25 cellular contexts compared by ENCODE assay signal in genomic region chr1:156906206-156906910, GRCh38. TPM values are rescaled to one million over a fixed set of nuclear protein-coding genes. Genes with fewer than 3 reads are reported as not detected.
A peak's percentile ranks its signal among the peaks of the same experiment; 100 is the strongest.
DNase-seq lines count a peak whose midpoint lies in the region; ATAC-seq, FAIRE-seq and TF ChIP-seq lines count a peak whose summit lies in the region.
"Had no signal": no experiment of that assay in that cellular context is flagged by ENCODE, and none has a peak within 500 bp of the region (broad histone marks: within the 10 kb centered on the region; RNA-seq: fewer than 3 reads in every experiment).

No MANE protein-coding gene starts in this region.

- no peak overlapping the region for H2BK20ac ChIP-seq in IMR-90 (ENCODE audit: low read depth, low read length)

- no peaks in the 10 kb centered on the region for H3K9me3 Mint-ChIP-seq in astrocyte (ENCODE audit: unreplicated experiment)
- H3K9me3 Mint-ChIP-seq in progenitor cell of endocrine pancreas (ENCODE audit: low read depth): no peaks in the 10 kb centered on the region
- H3K9me3 Mint-ChIP-seq: CD4-positive, alpha-beta memory T cell had no signal

- peak overlapping the region; percentile 72 for H2AK5ac ChIP-seq in IMR-90 (ENCODE audit: low read depth, low read length)

- H3K36me3 ChIP-seq in IMR-90 (ENCODE audit: control insufficient read depth, insufficient read depth, low read length): peaks cover 14% of the 10 kb centered on the region
- no peaks in the 10 kb centered on the region for H3K36me3 ChIP-seq in astrocyte (ENCODE audit: insufficient read depth, low read length)
- no peaks in the 10 kb centered on the region for H3K36me3 ChIP-seq in kidney (ENCODE audit: control insufficient read depth in 1 of 2, insufficient read depth in 2 of 2, low read length in 2 of 2)
- peaks cover 49% of the 10 kb centered on the region for H3K36me3 ChIP-seq in osteoblast (ENCODE audit: insufficient read depth, low read length)
- H3K36me3 ChIP-seq: BLaER1, SJCRH30 had no signal

- WGBS in IMR-90 (ENCODE audit: extremely low coverage in 2 of 2, insufficient read length in 1 of 2), 2 experiments: 93% methylated on average over 5 of the region's 16 CpGs; no CpG with 5 or more reads in 1 of the 2 experiments

- H2BK15ac ChIP-seq in IMR-90 (ENCODE audit: low read depth, low read length): no peak overlapping the region

- FAIRE-seq in astrocyte (lab: Jason Lieb, UNC) (no peak), kidney (lab: Jason Lieb, UNC) (no peak)
- FAIRE-seq: GM12891, HepG2 had no signal

- peak overlapping the region; percentile 63 for H2AK9ac ChIP-seq in IMR-90 (replicated peaks; ENCODE audit: low read depth, low read length, poor library complexity)

- no peak overlapping the region for H3K4me3 Mint-ChIP-seq in astrocyte (ENCODE audit: unreplicated experiment)
- H3K4me3 Mint-ChIP-seq in progenitor cell of endocrine pancreas (ENCODE audit: low read depth): no peak overlapping the region
- H3K4me3 Mint-ChIP-seq: CD4-positive, alpha-beta memory T cell had no signal

- peaks cover 3% of the 10 kb centered on the region for H4K20me1 ChIP-seq in IMR-90 (ENCODE audit: insufficient read depth, low read length)
- H4K20me1 ChIP-seq in astrocyte (ENCODE audit: insufficient read depth, low read length): peaks cover 33% of the 10 kb centered on the region
- H4K20me1 ChIP-seq in osteoblast (ENCODE audit: insufficient read depth, low read length): peaks cover 7% of the 10 kb centered on the region
- H4K20me1 ChIP-seq: BLaER1 had no signal

- H3K27me3 Mint-ChIP-seq in astrocyte (ENCODE audit: low read depth, unreplicated experiment) (peaks cover 13% of the 10 kb centered on the region), progenitor cell of endocrine pancreas (peaks cover 51% of the 10 kb centered on the region)

- DNase-seq in IMR-90 (no peak), astrocyte (ENCODE audit: low read depth) (no peak), kidney (peak; percentile 64), osteoblast (ENCODE audit: insufficient read length, low spot score, missing footprints) (no peak), progenitor cell of endocrine pancreas (ENCODE audit: low spot score, unreplicated experiment) (no peak), hippocampal formation (lab: John Stamatoyannopoulos, UW) (no peak)
- DNase-seq in effector CD8-positive, alpha-beta T cell (lab: John Stamatoyannopoulos, UW): no peak
- DNase-seq: ACHN; CD4-positive, alpha-beta memory T cell; DMS153; GM23248; KG1; NCI-H1105 treated with DMSO at 0.1 percent for 48 hours; NCI-H2029 treated with DMSO at 0.1 percent for 48 hours; NCI-H226; NCI-H510A treated with DMSO at 0.1 percent for 48 hours; NCI-H748 treated with DMSO at 0.1 percent for 48 hours; NK-92 treated with Interleukin-12 subunit alpha and Interleukin-12 subunit beta, amount 100 ng/mL, for 24 hours; SJCRH30 had no signal

- H3K79me1 ChIP-seq in IMR-90 (ENCODE audit: low read depth in 1 of 2, low read length in 2 of 2): peaks cover 0 to 59% of the 10 kb centered on the region in 2 experiments; a peak in 2 of 4 replicates

- H3K4me2 ChIP-seq in IMR-90 (ENCODE audit: low read depth, low read length) (no peak overlapping the region), astrocyte (ENCODE audit: low read length) (no peak overlapping the region), osteoblast (ENCODE audit: insufficient read depth, low read length) (no peak overlapping the region)

- no peak overlapping the region for H3K27ac ChIP-seq in IMR-90 (ENCODE audit: insufficient read depth, low read length)
- H3K27ac ChIP-seq in astrocyte (ENCODE audit: low read depth, low read length): no peak overlapping the region
- H3K27ac ChIP-seq in kidney (ENCODE audit: low read depth in 2 of 2, low read length in 2 of 2): no peak overlapping the region
- H3K27ac ChIP-seq in osteoblast (ENCODE audit: low read depth, low read length): peak overlapping the region; percentile 63
- H3K27ac ChIP-seq: GM23248, HL-60, SJCRH30 had no signal

- no peak overlapping the region for H2AFZ ChIP-seq in IMR-90 (replicated peaks; ENCODE audit: low read length, poor library complexity)
- H2AFZ ChIP-seq in astrocyte (ENCODE audit: low read depth, low read length): no peak overlapping the region
- H2AFZ ChIP-seq in osteoblast (ENCODE audit: low read length): no peak overlapping the region

- H3K27me3 ChIP-seq in IMR-90 (ENCODE audit: control insufficient read depth, insufficient read depth, low read length) (no peaks in the 10 kb centered on the region), astrocyte (ENCODE audit: insufficient read depth, low read length) (no peaks in the 10 kb centered on the region), osteoblast (ENCODE audit: insufficient read depth, low read length) (no peaks in the 10 kb centered on the region)
- H3K27me3 ChIP-seq: BLaER1, SJCRH30 had no signal

- H2BK5ac ChIP-seq in IMR-90 (ENCODE audit: low read depth, low read length, poor library complexity, severe bottlenecking): peak overlapping the region; percentile 35

- H3K9me3 ChIP-seq in IMR-90 (ENCODE audit: control insufficient read depth, insufficient read depth, low read length) (no peaks in the 10 kb centered on the region), astrocyte (ENCODE audit: insufficient read depth, low read depth, low read length) (peaks cover 6% of the 10 kb centered on the region), kidney (ENCODE audit: control insufficient read depth in 1 of 2, low read length in 2 of 2) (no peaks in the 10 kb centered on the region), osteoblast (ENCODE audit: low read depth, low read length) (no peaks in the 10 kb centered on the region)
- H3K9me3 ChIP-seq: SJCRH30 had no signal

- H3K14ac ChIP-seq in IMR-90 (replicated peaks; ENCODE audit: low read depth, low read length): no peak overlapping the region

- intact Hi-C loops in IMR-90 (cut with micrococcal nuclease) (no loop called here), kidney (cut with DNase I) (no loop called here)

- no peak overlapping the region for H4K91ac ChIP-seq in IMR-90 (ENCODE audit: insufficient read depth, low read depth, low read length)

- peaks cover 5% of the 10 kb centered on the region for H3K36me3 Mint-ChIP-seq in astrocyte (ENCODE audit: low read depth, unreplicated experiment)
- no peaks in the 10 kb centered on the region for H3K36me3 Mint-ChIP-seq in progenitor cell of endocrine pancreas (ENCODE audit: insufficient read depth)
- H3K36me3 Mint-ChIP-seq: CD4-positive, alpha-beta memory T cell had no signal

- H3K23ac ChIP-seq in IMR-90 (ENCODE audit: low read depth, low read length): no peak overlapping the region

- H3K4ac ChIP-seq in IMR-90 (ENCODE audit: low read depth, low read length): peak overlapping the region; percentile 42; the same call in 1 of the 2 replicates

- H3K27ac Mint-ChIP-seq in astrocyte (ENCODE audit: unreplicated experiment) (no peak overlapping the region), progenitor cell of endocrine pancreas (no peak overlapping the region)

- ATAC-seq in IMR-90 (ENCODE audit: low read depth): no peak

- peaks cover 19% of the 10 kb centered on the region for H3K4me1 ChIP-seq in IMR-90 (ENCODE audit: control insufficient read depth, insufficient read depth, low read length)
- H3K4me1 ChIP-seq in astrocyte (ENCODE audit: insufficient read depth, low read length): peaks cover 37% of the 10 kb centered on the region
- H3K4me1 ChIP-seq in kidney (ENCODE audit: control insufficient read depth in 1 of 2, insufficient read depth in 1 of 2, low read depth in 1 of 2, low read length in 2 of 2): peaks cover 0 to 19% of the 10 kb centered on the region in 2 donors
- H3K4me1 ChIP-seq in osteoblast (ENCODE audit: insufficient read depth, low read length): peaks cover 39% of the 10 kb centered on the region
- H3K4me1 ChIP-seq: SJCRH30 had no signal

- BruUV-seq in IMR-90 (replicated peaks; lab: Mats Ljungman, UMichigan): no TSS peak

- H2BK120ac ChIP-seq in IMR-90 (ENCODE audit: low read depth, low read length): no peak overlapping the region

- H3K4me1 Mint-ChIP-seq in astrocyte (ENCODE audit: low read depth, unreplicated experiment) (peaks cover 31% of the 10 kb centered on the region), progenitor cell of endocrine pancreas (ENCODE audit: low read depth) (peaks cover 4% of the 10 kb centered on the region)

- H3K79me2 ChIP-seq in astrocyte (ENCODE audit: insufficient read depth, low read length): peaks cover 30% of the 10 kb centered on the region
- H3K79me2 ChIP-seq in osteoblast (ENCODE audit: insufficient read depth, low read length): peaks cover 57% of the 10 kb centered on the region

- peaks cover 4% of the 10 kb centered on the region; the same call in 1 of the 2 replicates for H3K9me1 ChIP-seq in IMR-90 (ENCODE audit: insufficient read depth, low read length)

- dilution Hi-C loops in IMR-90 (cut with HindIII; ENCODE audit: low sequenced_read_pairs, unreplicated experiment): no loop called here

- TF ChIP-seq CTCF in IMR-90 (conservative IDR thresholded peaks at IDR 0.05; ENCODE audit: low read depth, low read length) (no peak), astrocyte (IDR thresholded peaks at IDR 0.05; ENCODE audit: insufficient read depth, low read depth, low read length) (no peak), kidney (IDR thresholded peaks at IDR 0.05; ENCODE audit: borderline replicate concordance, extremely low read depth, insufficient read depth) (no peak), osteoblast (IDR thresholded peaks at IDR 0.05; ENCODE audit: extremely low read depth, low read depth, low read length) (no peak), progenitor cell of endocrine pancreas (IDR thresholded peaks at IDR 0.05; ENCODE audit: unreplicated experiment) (no peak)

- H3K9ac ChIP-seq in IMR-90 (ENCODE audit: low read depth, low read length) (no peak overlapping the region), astrocyte (ENCODE audit: low read length) (peak overlapping the region; percentile 21), kidney (ENCODE audit: low read length in 2 of 2) (no peak overlapping the region)
- H3K9ac ChIP-seq: BLaER1, GM23248 had no signal

- H3K56ac ChIP-seq in IMR-90 (ENCODE audit: extremely low read depth, insufficient read depth, low read length): no peak overlapping the region

- POLR2A ChIA-PET in IMR-90 (lab: Charles Lee; ENCODE audit: unreplicated experiment): no interaction called here

- CTCF ChIA-PET in IMR-90 (lab: Yijun Ruan, JAX): no interaction called here

- TF ChIP-seq RAD21 in IMR-90 (IDR thresholded peaks at IDR 0.05; ENCODE audit: low read length): no peak

- H3K4me3 ChIP-seq in IMR-90 (ENCODE audit: insufficient read depth, low read depth, low read length) (no peak overlapping the region), astrocyte (ENCODE audit: insufficient read depth, low read depth, low read length) (no peak overlapping the region), kidney (ENCODE audit: low read length in 2 of 2) (no peak overlapping the region), osteoblast (ENCODE audit: insufficient read depth, low read length) (no peak overlapping the region)
- H3K4me3 ChIP-seq: BLaER1, GM23248, SJCRH30 had no signal

- in situ Hi-C loops in IMR-90 (cut with MboI; ENCODE audit: low sequenced_read_pairs): no loop called here

- H4K8ac ChIP-seq in IMR-90 (ENCODE audit: low read depth in 2 of 2, low read length in 2 of 2): 0 out of 4 replicates have a peak overlapping the region, but pooled peaks of 1 of the 2 experiments have one; percentile 27

- no peak overlapping the region for H3K18ac ChIP-seq in IMR-90 (ENCODE audit: low read depth, low read length)

- H4K5ac ChIP-seq in IMR-90 (ENCODE audit: low read depth, low read length): no peak overlapping the region

- no peak for TF ChIP-seq POLR2A in IMR-90 (IDR thresholded peaks at IDR 0.05; ENCODE audit: low read depth, low read length)

RNA-seq across cellular contexts. Expression of gene PEAR1, which starts 12.8 kb away (rescaled TPM):
- total RNA-seq in IMR-90 (2012; rRNA removed) (2.0 and 2.8 TPM in 2 replicates), astrocyte (8.5 and 17.3 TPM in 2 replicates), kidney (17.2 TPM), osteoblast (17.0 and 21.2 TPM in 2 replicates), progenitor cell of endocrine pancreas (0.20 TPM in 1 of 2 replicates, not detected in the other)
- polyA plus RNA-seq in IMR-90 (2012; rRNA removed) (44.4 and 52.1 TPM in 2 replicates), kidney (ENCODE audit: insufficient read depth, low read depth, low replicate concordance) (4.5 TPM)
- polyA plus RNA-seq in IMR-90 (2012; cell fraction: cytosol; rRNA removed): 21.9 and 40.2 TPM in 2 replicates
- 199 and 366 TPM in 2 replicates for polyA plus RNA-seq in IMR-90 (2012; cell fraction: nucleus; rRNA removed; ENCODE audit: low replicate concordance)
- total RNA-seq: SJCRH30 had no signal
- polyA plus RNA-seq: CD4-positive, alpha-beta memory T cell had no signal

RNA-seq across cellular contexts. Expression of gene LRRC71, which starts 14.1 kb away (rescaled TPM):
- total RNA-seq in IMR-90 (2012; rRNA removed) (not detected in 2 replicates), astrocyte (0.14 TPM in 1 of 2 replicates, not detected in the other), kidney (0.50 TPM), osteoblast (0.36 and 0.59 TPM in 2 replicates), progenitor cell of endocrine pancreas (not detected in 2 replicates)
- polyA plus RNA-seq in IMR-90 (2012; rRNA removed) (0.47 and 0.50 TPM in 2 replicates), kidney (ENCODE audit: insufficient read depth, low read depth, low replicate concordance) (0.19 TPM)
- polyA plus RNA-seq in IMR-90 (2012; cell fraction: cytosol; rRNA removed): 0.07 TPM in 1 of 2 replicates, not detected in the other
- 2.9 and 4.0 TPM in 2 replicates for polyA plus RNA-seq in IMR-90 (2012; cell fraction: nucleus; rRNA removed; ENCODE audit: low replicate concordance)
- total RNA-seq: CD4-positive, alpha-beta memory T cell; G401; HepG2; HT-29; SJCRH30 had no signal
- polyA plus RNA-seq: CD4-positive, alpha-beta memory T cell; GM23248; HepG2 had no signal

RNA-seq across cellular contexts. Expression of gene NTRK1, which starts 45.7 kb away (rescaled TPM):
- total RNA-seq in IMR-90 (2012; rRNA removed): not detected in 2 replicates
- polyA plus RNA-seq in IMR-90 (2012; rRNA removed): 0.03 TPM in 1 of 2 replicates, not detected in the other
- polyA plus RNA-seq in IMR-90 (2012; cell fraction: cytosol; rRNA removed): 0.02 TPM in 1 of 2 replicates, not detected in the other
- 0.07 and 0.11 TPM in 2 replicates for polyA plus RNA-seq in IMR-90 (2012; cell fraction: nucleus; rRNA removed; ENCODE audit: low replicate concordance)
- total RNA-seq in astrocyte: 0.10 and 0.27 TPM in 2 replicates
- 1.0 TPM for total RNA-seq in kidney
- 1.3 TPM for polyA plus RNA-seq in kidney (ENCODE audit: insufficient read depth, low read depth, low replicate concordance)
- total RNA-seq in osteoblast: 0.36 and 0.88 TPM in 2 replicates
- 0.36 TPM in 1 of 2 replicates, not detected in the other for total RNA-seq in progenitor cell of endocrine pancreas
- total RNA-seq: HepG2, HT-29, SJCRH30 had no signal
- polyA plus RNA-seq: CD4-positive, alpha-beta memory T cell; HepG2 had no signal

RNA-seq across cellular contexts. Expression of gene INSRR, which starts 47.4 kb away (rescaled TPM):
- total RNA-seq in IMR-90 (2012; rRNA removed): not detected in 2 replicates
- not detected in 2 replicates for polyA plus RNA-seq in IMR-90 (2012; rRNA removed)
- not detected in 2 replicates for polyA plus RNA-seq in IMR-90 (2012; cell fraction: cytosol; rRNA removed)
- not detected in 2 replicates for polyA plus RNA-seq in IMR-90 (2012; cell fraction: nucleus; rRNA removed; ENCODE audit: low replicate concordance)
- 0.05 TPM in 1 of 2 replicates, not detected in the other for total RNA-seq in astrocyte
- total RNA-seq in kidney: 0.35 TPM
- polyA plus RNA-seq in kidney (ENCODE audit: insufficient read depth, low read depth, low replicate concordance): 2.4 TPM
- 0.29 and 0.36 TPM in 2 replicates for total RNA-seq in osteoblast
- not detected in 2 replicates for total RNA-seq in progenitor cell of endocrine pancreas
- total RNA-seq: G401, GM23248, HepG2, SJCRH30 had no signal
- polyA plus RNA-seq: CD4-positive, alpha-beta memory T cell; HepG2 had no signal
